8 cellular contexts compared by ENCODE assay signal in the genomic region with DNA sequence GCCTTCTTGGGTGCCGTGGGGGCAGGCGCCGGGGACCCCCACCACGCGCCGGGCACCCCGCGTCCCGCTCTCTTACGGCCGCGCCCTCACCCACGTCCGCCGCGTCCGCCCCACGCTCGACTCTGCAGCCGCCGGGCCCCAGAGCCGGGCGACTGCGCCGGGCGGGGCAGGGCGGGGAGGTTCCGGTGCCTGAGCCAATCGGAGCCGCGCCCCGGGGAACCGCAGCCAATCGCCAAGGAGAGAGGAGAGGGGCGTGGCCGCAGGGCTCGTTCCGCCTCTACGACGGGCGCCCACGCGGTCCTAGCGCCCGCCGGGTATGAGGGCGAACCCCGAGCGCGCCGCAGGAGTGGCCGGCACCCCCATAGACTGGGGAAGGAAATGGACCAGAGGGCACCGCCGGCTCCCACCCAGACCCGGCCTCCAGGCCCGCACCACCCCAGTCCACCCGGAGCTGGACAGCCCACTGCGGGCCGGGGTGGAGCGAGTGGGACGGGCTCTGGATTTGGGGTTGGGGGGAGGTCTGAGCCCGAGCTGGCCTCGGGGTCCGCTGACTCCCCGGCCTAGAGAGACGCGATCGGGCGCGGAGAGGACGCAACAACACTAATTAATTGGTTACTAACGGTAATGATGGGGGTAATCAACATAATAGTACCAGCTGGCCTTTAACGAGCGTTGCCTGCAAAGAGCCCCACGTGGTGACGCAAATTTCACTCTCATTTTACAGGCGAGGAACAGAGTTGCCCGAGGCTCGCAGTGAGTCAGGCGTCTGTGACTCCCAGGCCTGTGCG. TPM values are rescaled to one million over a fixed set of nuclear protein-coding genes. Genes with fewer than 3 reads are reported as not detected.
DNase-seq lines count a peak whose midpoint lies in the region; ATAC-seq, FAIRE-seq and TF ChIP-seq lines count a peak whose summit lies in the region.

Gene MFSD12 (minus strand): TSS at position 126 of the 788 bp plus-strand sequence. CDS start 183 bp downstream, outside the sequence.

- H3K27me3 ChIP-seq in HepG2 (ENCODE audit: control insufficient read depth in 1 of 2, insufficient read depth in 2 of 2, low read length in 2 of 2), result peaks cover 0 to 1% of the 10 kb centered on the region in 2 experiments; a peak in 1 of 5 replicates

- peak within 1 kb of the TSS; percentile 87 for H3K9ac ChIP-seq in HepG2 (ENCODE audit: insufficient read depth, low read depth, low read length)

- H3K79me2 ChIP-seq in HepG2 (ENCODE audit: insufficient read depth, low read length), result peaks cover 14% of the 10 kb centered on the region

- H3K36me3 ChIP-seq in HepG2 (replicated peaks in 1 of 2; ENCODE audit: control insufficient read depth in 1 of 2, insufficient read depth in 2 of 2, low read length in 2 of 2), result no peaks in the 10 kb centered on the region

- intact Hi-C loops in HepG2 (cut with micrococcal nuclease; ENCODE audit: unreplicated experiment), result no loop called here

- H3K4me1 Mint-ChIP-seq in activated CD4-positive, alpha-beta T cell treated with anti-CD3 and anti-CD28 coated beads, Interleukin-2, amount 10 ng/mL, durations not matched to agents 7 days and 5 days, result peaks cover 36% of the 10 kb centered on the region

- no peaks in the 10 kb centered on the region for H4K20me1 ChIP-seq in HepG2 (ENCODE audit: insufficient read depth, low read length)

- no peaks in the 10 kb centered on the region for H3K9me3 Mint-ChIP-seq in activated CD4-positive, alpha-beta T cell treated with anti-CD3 and anti-CD28 coated beads, Interleukin-2, amount 10 ng/mL, durations not matched to agents 7 days and 5 days

- H3K4me3 Mint-ChIP-seq in activated CD4-positive, alpha-beta T cell treated with anti-CD3 and anti-CD28 coated beads, Interleukin-2, amount 10 ng/mL, durations not matched to agents 7 days and 5 days, result peak within 1 kb of the TSS; percentile 96

- in situ Hi-C loops in HepG2 (cut with HindIII; ENCODE audit: extremely low pct_ligation_motif_present, low pct_unique_long_range_greater_than_20kb), result no loop called here

- CTCF ChIA-PET in activated CD4-positive, alpha-beta T cell treated with anti-CD3 and anti-CD28 coated beads, Interleukin-2, amount 10 ng/mL, durations not matched to agents 7 days and 5 days (lab: Charles Lee), result interaction anchor here (0.6 to 2.8 kb wide), 6 partner anchors 10 to 1465 kb away, joined by 3 to 7 read pairs (median 5); no protein-coding TSS in a partner anchor
- CTCF ChIA-PET in HepG2 (lab: Yijun Ruan, JAX; ENCODE audit: low intra/inter-chr PET ratio, low total read pairs), result no interaction called here

- no TSS peak for BruUV-seq in HepG2 (replicated peaks; lab: Mats Ljungman, UMichigan)

- ATAC-seq in GM19328 (IDR thresholded peaks at IDR 0.05; ENCODE audit: unreplicated experiment) (peak; percentile 91), HG03469 (IDR thresholded peaks at IDR 0.05; ENCODE audit: unreplicated experiment) (peak; percentile 62), HepG2 (peak; percentile 92)

- H3K4me1 ChIP-seq in HepG2 (ENCODE audit: insufficient read depth, low read length), result peaks cover 57% of the 10 kb centered on the region

- POLR2A ChIA-PET in activated CD4-positive, alpha-beta T cell treated with anti-CD3 and anti-CD28 coated beads, Interleukin-2, amount 10 ng/mL, durations not matched to agents 7 days and 5 days (lab: Charles Lee), result no interaction called here
- POLR2A ChIA-PET in HepG2 (lab: Yijun Ruan, JAX), result interaction anchor here (0.7 to 2.3 kb wide), 5 partner anchors 13 to 77 kb away, joined by 3 to 6 read pairs (median 4); partner anchors contain the start of genes DOHH and SMIM24

- H3K4me3 ChIP-seq in HepG2 (replicated peaks in 1 of 3; ENCODE audit: insufficient read depth in 1 of 3, low read depth in 2 of 3, low read length in 3 of 3), result peak within 1 kb of the TSS; percentile 85 to 95 (median 91)

- peak within 1 kb of the TSS; percentile 94 for H3K27ac Mint-ChIP-seq in activated CD4-positive, alpha-beta T cell treated with anti-CD3 and anti-CD28 coated beads, Interleukin-2, amount 10 ng/mL, durations not matched to agents 7 days and 5 days

- no peak for TF ChIP-seq EP300 in HepG2 (IDR thresholded peaks at IDR 0.05; ENCODE audit: low read depth in 2 of 2, low read length in 2 of 2)
- no peak for TF ChIP-seq EP300 in HepG2 (CRISPR knock-in tag; IDR thresholded peaks at IDR 0.05; ENCODE audit: borderline replicate concordance)

- no peak within 1 kb of the TSS for H2AFZ ChIP-seq in HepG2 (ENCODE audit: low read length)

- H3K36me3 Mint-ChIP-seq in activated CD4-positive, alpha-beta T cell treated with anti-CD3 and anti-CD28 coated beads, Interleukin-2, amount 10 ng/mL, durations not matched to agents 7 days and 5 days (ENCODE audit: low read depth), result peaks cover 6% of the 10 kb centered on the region

- WGBS in HepG2 (ENCODE audit: low lambda C conversion rate), result 1% methylated on average over 29 of the region's 81 CpGs

- H3K27ac ChIP-seq in HepG2 (ENCODE audit: extremely low read length, insufficient read depth, low read length), result no peak within 1 kb of the TSS

- no peaks in the 10 kb centered on the region for H3K27me3 Mint-ChIP-seq in activated CD4-positive, alpha-beta T cell treated with anti-CD3 and anti-CD28 coated beads, Interleukin-2, amount 10 ng/mL, durations not matched to agents 7 days and 5 days

- no peak for FAIRE-seq in HepG2 (lab: Jason Lieb, UNC)

- TF ChIP-seq CTCF in HepG2 (CRISPR knock-in tag; IDR thresholded peaks at IDR 0.05), result no peak

- H3K4me2 ChIP-seq in HepG2 (ENCODE audit: low read depth, low read length), result peak within 1 kb of the TSS; percentile 96

- TF ChIP-seq RAD21 in HepG2 (CRISPR knock-in tag; IDR thresholded peaks at IDR 0.05), result no peak

- peak; percentile 39 to 77; a peak in 3 of 4 replicates for TF ChIP-seq POLR2A in HepG2 (IDR thresholded peaks at IDR 0.05; ENCODE audit: insufficient read depth in 1 of 2, low read depth in 2 of 2, low read length in 2 of 2)

- H3K9me3 ChIP-seq in HepG2 (ENCODE audit: low read length), result no peaks in the 10 kb centered on the region

- DNase-seq in C1 segment of cervical spinal cord (lab: John Stamatoyannopoulos, UW) (peak; percentile 49 to 95 (median 88)), NCI-H526 (lab: John Stamatoyannopoulos, UW) (peak; percentile 47 to 94), dedifferentiated amniotic fluid mesenchymal stem cell (ENCODE audit: extremely low spot score) (peak; percentile 93), HepG2 (ENCODE audit: low spot score) (peak; percentile 80)
- DNase-seq in activated CD4-positive, alpha-beta T cell treated with anti-CD3 and anti-CD28 coated beads, Interleukin-2, amount 10 ng/mL, durations not matched to agents 7 days and 5 days, result peak; percentile 94
- peak; percentile 93 to 95 for DNase-seq in stimulated activated CD4-positive, alpha-beta T cell treated with anti-CD3 and anti-CD28 coated beads, Interleukin-2, amount 100 ng/mL, for 48 hours

TF ChIP-seq in HepG2, 621 proteins besides CTCF, POLR2A, EP300 and RAD21 (continues in another document):
- TF ChIP-seq RXRA (CRISPR knock-in tag; IDR thresholded peaks at IDR 0.05) (0 out of 2 replicates have a peak, but pooled peaks have one; percentile 47), PHB2 (IDR thresholded peaks at IDR 0.05; ENCODE audit: partially characterized antibody) (no peak), PHF21A (CRISPR knock-in tag; IDR thresholded peaks at IDR 0.05) (peak; percentile 38; the same call in 1 of the 2 replicates), ZNF12 (CRISPR knock-in tag; IDR thresholded peaks at IDR 0.05) (no peak), ZBTB7A (CRISPR knock-in tag; IDR thresholded peaks at IDR 0.05) (peak; percentile 24; the same call in 1 of the 2 replicates), NFYB (CRISPR knock-in tag; IDR thresholded peaks at IDR 0.05) (peak; percentile 95), ZFY (CRISPR knock-in tag; IDR thresholded peaks at IDR 0.05) (peak; percentile 71), MYNN (CRISPR knock-in tag; IDR thresholded peaks at IDR 0.05; ENCODE audit: low read depth) (0 out of 2 replicates have a peak, but pooled peaks have one; percentile 5), SIN3A (IDR thresholded peaks at IDR 0.05; ENCODE audit: borderline replicate concordance, low read depth, low read length) (0 out of 2 replicates have a peak, but pooled peaks have one; percentile 31), ATF7-NPFF (CRISPR knock-in tag; IDR thresholded peaks at IDR 0.05; ENCODE audit: low read depth) (peak; percentile 55; the same call in 1 of the 2 replicates), SNAI1 (CRISPR knock-in tag; IDR thresholded peaks at IDR 0.05; ENCODE audit: borderline replicate concordance) (no peak), MEIS1 (CRISPR knock-in tag; IDR thresholded peaks at IDR 0.05; ENCODE audit: borderline replicate concordance) (0 out of 2 replicates have a peak, but pooled peaks have one; percentile 13)

RNA-seq across cellular contexts. Expression of gene MFSD12, which starts in this region (rescaled TPM):
- total RNA-seq in activated CD4-positive, alpha-beta T cell treated with anti-CD3 and anti-CD28 coated beads, Interleukin-2, amount 10 ng/mL, durations not matched to agents 7 days and 5 days, result 10 to 100 TPM; 62.1 to 67.6 TPM
- total RNA-seq in HepG2 (2016; rRNA removed; fragmentation: Illumina TruSeq; extraction: Trizol), result 14.0 and 29.1 TPM in 2 replicates
- 9.9 and 10.2 TPM in 2 replicates for total RNA-seq in HepG2 (2016; cell fraction: cytosol; rRNA removed; fragmentation: Illumina TruSeq; extraction: Trizol; ENCODE audit: low read depth)
- total RNA-seq in HepG2 (2016; cell fraction: insoluble cytoplasmic fraction; rRNA removed; fragmentation: Illumina TruSeq; extraction: Trizol), result 10.6 and 28.5 TPM in 2 replicates
- 19.7 and 20.6 TPM in 2 replicates for total RNA-seq in HepG2 (2016; cell fraction: membrane; rRNA removed; fragmentation: Illumina TruSeq; extraction: Trizol)
- 25.3 and 29.9 TPM in 2 replicates for total RNA-seq in HepG2 (2016; cell fraction: nucleus; rRNA removed; fragmentation: Illumina TruSeq; extraction: Trizol)
- polyA plus RNA-seq in HepG2 (2011; rRNA removed), result 27.2 and 37.0 TPM in 2 replicates
- 16.9 and 29.1 TPM in 2 replicates for polyA plus RNA-seq in HepG2 (2011; cell fraction: cytosol; rRNA removed)
- 143 and 182 TPM in 2 replicates for polyA plus RNA-seq in HepG2 (2011; cell fraction: nucleus; rRNA removed)
- polyA plus RNA-seq in HepG2 (2012), result 21.1 and 40.6 TPM in 2 replicates
- 12.9 and 14.1 TPM in 2 replicates for polyA plus RNA-seq in HepG2 (2016; cell fraction: cytosol; fragmentation: Illumina TruSeq; extraction: Trizol; ENCODE audit: low read depth)
- polyA plus RNA-seq in HepG2 (2016; cell fraction: insoluble cytoplasmic fraction; fragmentation: Illumina TruSeq; extraction: Trizol; ENCODE audit: low read depth), result 12.6 and 14.9 TPM in 2 replicates
- polyA plus RNA-seq in HepG2 (2016; cell fraction: membrane; fragmentation: Illumina TruSeq; extraction: Trizol; ENCODE audit: low read depth), result 19.3 and 20.1 TPM in 2 replicates
- polyA plus RNA-seq in HepG2 (2016; cell fraction: nucleus; fragmentation: Illumina TruSeq; extraction: Trizol; ENCODE audit: insufficient read depth, low read depth), result 55.9 and 62.9 TPM in 2 replicates
- polyA minus RNA-seq in HepG2 (2011; rRNA and poly(A)+ RNA removed; ENCODE audit: low replicate concordance), result 76.5 and 865 TPM in 2 replicates
- 29.2 and 33.3 TPM in 2 replicates for polyA minus RNA-seq in HepG2 (2011; cell fraction: cytosol; rRNA and poly(A)+ RNA removed)
- polyA minus RNA-seq in HepG2 (2011; cell fraction: nucleus; rRNA and poly(A)+ RNA removed), result 22.5 and 22.8 TPM in 2 replicates
